39 cellular contexts compared by ENCODE assay signal in genomic region chr13:23141964-23142363, GRCh38. TPM values are rescaled to one million over a fixed set of nuclear protein-coding genes. Genes with fewer than 3 reads are reported as not detected.
"Had no signal": no experiment of that assay in that cellular context is flagged by ENCODE, and none has a peak within 500 bp of the region (broad histone marks: within the 10 kb centered on the region; RNA-seq: fewer than 3 reads in every experiment).

No MANE protein-coding gene starts in this region.

- H3K4me3 ChIP-seq: adrenal gland, ascending aorta, body of pancreas, breast epithelium, cardiac muscle cell had no signal

- ATAC-seq: activated naive CD4-positive, alpha-beta T cell treated with anti-CD3 and anti-CD28 coated beads, Interleukin-2, amount 50 U/mL, for 72 hours; activated naive CD8-positive, alpha-beta T cell treated with anti-CD3 and anti-CD28 coated beads, Interleukin-2, amount 50 U/mL, for 24 hours; activated T-cell treated with anti-CD3 and anti-CD28 coated beads, Interleukin-2, amount 50 U/mL, for 4 hours; activated T-cell treated with anti-CD3 and anti-CD28 coated beads, Interleukin-2, amount 50 U/mL, for 72 hours; activated T-helper 17 cell treated with anti-CD3 and anti-CD28 coated beads, Interleukin-2, amount 50 U/mL, for 72 hours; body of pancreas had no signal

- H3K27me3 ChIP-seq: adrenal gland, ascending aorta, body of pancreas, brain microvascular endothelial cell, breast epithelium, cardiac muscle cell had no signal

- H3K27me3 Mint-ChIP-seq: activated naive CD4-positive, alpha-beta T cell treated with anti-CD3 and anti-CD28 coated beads, Interleukin-2, amount 10 ng/mL, durations not matched to agents 7 days and 5 days; activated naive CD4-positive, alpha-beta T cell treated with anti-CD3 and anti-CD28 coated beads, Interleukin-2, amount 50 U/mL, for 24 hours; activated naive CD8-positive, alpha-beta T cell treated with anti-CD3 and anti-CD28 coated beads for 36 hours; activated naive CD8-positive, alpha-beta T cell treated with anti-CD3 and anti-CD28 coated beads, Interleukin-2, amount 50 U/mL, for 24 hours; brain had no signal

- H3K27ac ChIP-seq: adrenal gland, ascending aorta, body of pancreas, brain microvascular endothelial cell, breast epithelium, cardiac muscle cell had no signal

- H3K4me3 Mint-ChIP-seq: activated naive CD4-positive, alpha-beta T cell treated with anti-CD3 and anti-CD28 coated beads for 36 hours; activated naive CD4-positive, alpha-beta T cell treated with anti-CD3 and anti-CD28 coated beads, Interleukin-2, amount 10 ng/mL, durations not matched to agents 7 days and 5 days; activated naive CD4-positive, alpha-beta T cell treated with anti-CD3 and anti-CD28 coated beads, Interleukin-2, amount 50 U/mL, for 24 hours; activated naive CD8-positive, alpha-beta T cell; activated naive CD8-positive, alpha-beta T cell treated with anti-CD3 and anti-CD28 coated beads for 36 hours; activated naive CD8-positive, alpha-beta T cell treated with anti-CD3 and anti-CD28 coated beads, Interleukin-2, amount 10 ng/mL, durations not matched to agents 7 days and 5 days; activated naive CD8-positive, alpha-beta T cell treated with anti-CD3 and anti-CD28 coated beads, Interleukin-2, amount 50 U/mL, for 24 hours; activated T-cell treated with anti-CD3 and anti-CD28 coated beads, Interleukin-2, amount 50 U/mL, for 24 hours; activated T-cell treated with anti-CD3 and anti-CD28 coated beads, Interleukin-2, amount 50 U/mL, for 4 hours; activated T-cell treated with anti-CD3 and anti-CD28 coated beads, Interleukin-2, amount 50 U/mL, for 72 hours; activated T-helper 1 cell treated with anti-CD3 and anti-CD28 coated beads, Interleukin-12 subunit alpha, Interleukin-12 subunit beta, Interleukin-2, Interleukin-4 antibody, amounts not matched to agents 30 ng/mL and 10 ng/mL and 1 ng/mL, durations not matched to agents 14 hours and 24 hours and 36 hours; activated T-helper 17 cell treated with anti-CD3 and anti-CD28 coated beads, Interleukin-2, amount 50 U/mL, for 72 hours; brain; central memory CD8-positive, alpha-beta T cell had no signal

- H3K4me1 ChIP-seq: adrenal gland, ascending aorta, body of pancreas, breast epithelium had no signal

- H3K36me3 ChIP-seq: adrenal gland, ascending aorta, brain microvascular endothelial cell, breast epithelium, cardiac muscle cell had no signal

- DNase-seq: activated effector memory CD4-positive, alpha-beta T cell treated with anti-CD3 and anti-CD28 coated beads, Interleukin-2, amount 50 U/mL, for 16 hours; activated effector memory CD4-positive, alpha-beta T cell treated with Interleukin-2 at 50 U/mL for 16 hours; activated gamma-delta T cell; activated gamma-delta T cell treated with Interleukin-2 at 50 U/mL for 16 hours; activated naive CD4-positive, alpha-beta T cell; activated naive CD4-positive, alpha-beta T cell treated with anti-CD3 and anti-CD28 coated beads for 36 hours; activated naive CD4-positive, alpha-beta T cell treated with anti-CD3 and anti-CD28 coated beads, Interleukin-2, amount 10 ng/mL, durations not matched to agents 7 days and 5 days; activated naive CD4-positive, alpha-beta T cell treated with anti-CD3 and anti-CD28 coated beads, Interleukin-2, amount 50 U/mL, for 16 hours; activated naive CD4-positive, alpha-beta T cell treated with Interleukin-2 at 50 U/mL for 16 hours; activated naive CD8-positive, alpha-beta T cell treated with anti-CD3 and anti-CD28 coated beads for 36 hours; activated naive CD8-positive, alpha-beta T cell treated with anti-CD3 and anti-CD28 coated beads, Interleukin-2, amount 10 ng/mL, durations not matched to agents 7 days and 5 days; activated naive CD8-positive, alpha-beta T cell treated with anti-CD3 and anti-CD28 coated beads, Interleukin-2, amount 50 U/mL, for 24 hours; activated T-cell treated with anti-CD3 and anti-CD28 coated beads, Interleukin-2, amount 50 U/mL, for 1 hour; activated T-cell treated with anti-CD3 and anti-CD28 coated beads, Interleukin-2, amount 50 U/mL, for 24 hours; activated T-cell treated with anti-CD3 and anti-CD28 coated beads, Interleukin-2, amount 50 U/mL, for 4 hours; activated T-cell treated with anti-CD3 and anti-CD28 coated beads, Interleukin-2, amount 50 U/mL, for 48 hours; activated T-cell treated with anti-CD3 and anti-CD28 coated beads, Interleukin-2, amount 50 U/mL, for 72 hours; adrenal gland; amniotic stem cell; amygdala; anterior cingulate cortex; aorta; body of pancreas; brain microvascular endothelial cell; caudate nucleus; central memory CD4-positive, alpha-beta T cell; cerebellar nuclear complex had no signal

- H3K27ac Mint-ChIP-seq: activated naive CD4-positive, alpha-beta T cell treated with anti-CD3 and anti-CD28 coated beads for 36 hours; activated naive CD4-positive, alpha-beta T cell treated with anti-CD3 and anti-CD28 coated beads, Interleukin-2, amount 10 ng/mL, durations not matched to agents 7 days and 5 days; activated naive CD4-positive, alpha-beta T cell treated with anti-CD3 and anti-CD28 coated beads, Interleukin-2, amount 50 U/mL, for 24 hours; activated naive CD4-positive, alpha-beta T cell treated with anti-CD3 and anti-CD28 coated beads, Interleukin-2, amount 50 U/mL, for 72 hours; activated naive CD8-positive, alpha-beta T cell; activated naive CD8-positive, alpha-beta T cell treated with anti-CD3 and anti-CD28 coated beads for 36 hours; activated naive CD8-positive, alpha-beta T cell treated with anti-CD3 and anti-CD28 coated beads, Interleukin-2, amount 10 ng/mL, durations not matched to agents 7 days and 5 days; activated naive CD8-positive, alpha-beta T cell treated with anti-CD3 and anti-CD28 coated beads, Interleukin-2, amount 50 U/mL, for 24 hours; activated T-cell treated with anti-CD3 and anti-CD28 coated beads, Interleukin-2, amount 50 U/mL, for 24 hours; activated T-cell treated with anti-CD3 and anti-CD28 coated beads, Interleukin-2, amount 50 U/mL, for 72 hours; activated T-helper 1 cell treated with anti-CD3 and anti-CD28 coated beads, Interleukin-12 subunit alpha, Interleukin-12 subunit beta, Interleukin-2, Interleukin-4 antibody, amounts not matched to agents 30 ng/mL and 10 ng/mL and 1 ng/mL, durations not matched to agents 14 hours and 24 hours and 36 hours; activated T-helper 17 cell treated with anti-CD3 and anti-CD28 coated beads, Interleukin-2, amount 50 U/mL, for 72 hours; activated T-helper 2 cell treated with anti-CD3 and anti-CD28 coated beads, Interferon-gamma antibody, Interleukin-2, Interleukin-4, amounts not matched to agents 10 μg/mL and 5 μg/mL and 100 μg/mL, durations not matched to agents 14 hours and 24 hours and 36 hours; brain had no signal

- H3K9me3 ChIP-seq: adrenal gland, ascending aorta, body of pancreas had no signal

- H3K4me1 Mint-ChIP-seq: activated naive CD4-positive, alpha-beta T cell treated with anti-CD3 and anti-CD28 coated beads, Interleukin-2, amount 10 ng/mL, durations not matched to agents 7 days and 5 days; activated naive CD4-positive, alpha-beta T cell treated with anti-CD3 and anti-CD28 coated beads, Interleukin-2, amount 50 U/mL, for 24 hours; activated naive CD8-positive, alpha-beta T cell treated with anti-CD3 and anti-CD28 coated beads, Interleukin-2, amount 10 ng/mL, durations not matched to agents 7 days and 5 days; activated naive CD8-positive, alpha-beta T cell treated with anti-CD3 and anti-CD28 coated beads, Interleukin-2, amount 50 U/mL, for 24 hours; activated T-helper 17 cell treated with anti-CD3 and anti-CD28 coated beads, Interleukin-2, amount 50 U/mL, for 72 hours; central memory CD8-positive, alpha-beta T cell had no signal

- H3K36me3 Mint-ChIP-seq: activated naive CD4-positive, alpha-beta T cell treated with anti-CD3 and anti-CD28 coated beads, Interleukin-2, amount 10 ng/mL, durations not matched to agents 7 days and 5 days; activated naive CD4-positive, alpha-beta T cell treated with anti-CD3 and anti-CD28 coated beads, Interleukin-2, amount 50 U/mL, for 24 hours; activated naive CD4-positive, alpha-beta T cell treated with anti-CD3 and anti-CD28 coated beads, Interleukin-2, amount 50 U/mL, for 72 hours; activated naive CD8-positive, alpha-beta T cell; activated naive CD8-positive, alpha-beta T cell treated with anti-CD3 and anti-CD28 coated beads for 36 hours; activated naive CD8-positive, alpha-beta T cell treated with anti-CD3 and anti-CD28 coated beads, Interleukin-2, amount 10 ng/mL, durations not matched to agents 7 days and 5 days; brain had no signal

- H3K9me3 Mint-ChIP-seq: activated naive CD4-positive, alpha-beta T cell treated with anti-CD3 and anti-CD28 coated beads for 36 hours; activated naive CD4-positive, alpha-beta T cell treated with anti-CD3 and anti-CD28 coated beads, Interleukin-2, amount 10 ng/mL, durations not matched to agents 7 days and 5 days; activated naive CD4-positive, alpha-beta T cell treated with anti-CD3 and anti-CD28 coated beads, Interleukin-2, amount 50 U/mL, for 24 hours; activated naive CD4-positive, alpha-beta T cell treated with anti-CD3 and anti-CD28 coated beads, Interleukin-2, amount 50 U/mL, for 72 hours; activated naive CD8-positive, alpha-beta T cell treated with anti-CD3 and anti-CD28 coated beads for 36 hours; activated naive CD8-positive, alpha-beta T cell treated with anti-CD3 and anti-CD28 coated beads, Interleukin-2, amount 10 ng/mL, durations not matched to agents 7 days and 5 days; activated naive CD8-positive, alpha-beta T cell treated with anti-CD3 and anti-CD28 coated beads, Interleukin-2, amount 50 U/mL, for 24 hours; activated T-cell treated with anti-CD3 and anti-CD28 coated beads, Interleukin-2, amount 50 U/mL, for 24 hours; activated T-cell treated with anti-CD3 and anti-CD28 coated beads, Interleukin-2, amount 50 U/mL, for 4 hours; activated T-helper 1 cell treated with anti-CD3 and anti-CD28 coated beads, Interleukin-12 subunit alpha, Interleukin-12 subunit beta, Interleukin-2, Interleukin-4 antibody, amounts not matched to agents 30 ng/mL and 10 ng/mL and 1 ng/mL, durations not matched to agents 14 hours and 24 hours and 36 hours; activated T-helper 17 cell treated with anti-CD3 and anti-CD28 coated beads, Interleukin-2, amount 50 U/mL, for 72 hours; activated T-helper 2 cell treated with anti-CD3 and anti-CD28 coated beads, Interferon-gamma antibody, Interleukin-2, Interleukin-4, amounts not matched to agents 10 μg/mL and 5 μg/mL and 100 μg/mL, durations not matched to agents 14 hours and 24 hours and 36 hours; central memory CD8-positive, alpha-beta T cell had no signal

RNA-seq across cellular contexts. Expression of gene SGCG, which starts 38.8 kb away (rescaled TPM):
- total RNA-seq: activated naive CD4-positive, alpha-beta T cell treated with anti-CD3 and anti-CD28 coated beads for 36 hours; activated naive CD4-positive, alpha-beta T cell treated with anti-CD3 and anti-CD28 coated beads, Interleukin-2, amount 50 U/mL, for 72 hours; activated naive CD8-positive, alpha-beta T cell treated with anti-CD3 and anti-CD28 coated beads for 36 hours; activated naive CD8-positive, alpha-beta T cell treated with anti-CD3 and anti-CD28 coated beads, Interleukin-2, amount 10 ng/mL, durations not matched to agents 7 days and 5 days; activated T-cell treated with anti-CD3 and anti-CD28 coated beads, Interleukin-2, amount 50 U/mL, for 4 hours; activated T-cell treated with anti-CD3 and anti-CD28 coated beads, Interleukin-2, amount 50 U/mL, for 72 hours; activated T-helper 1 cell treated with anti-CD3 and anti-CD28 coated beads, Interleukin-12 subunit alpha, Interleukin-12 subunit beta, Interleukin-2, Interleukin-4 antibody, amounts not matched to agents 30 ng/mL and 10 ng/mL and 1 ng/mL, durations not matched to agents 14 hours and 24 hours and 36 hours; activated T-helper 17 cell treated with anti-CD3 and anti-CD28 coated beads, Interleukin-2, amount 50 U/mL, for 72 hours; activated T-helper 2 cell treated with anti-CD3 and anti-CD28 coated beads, Interferon-gamma antibody, Interleukin-2, Interleukin-4, amounts not matched to agents 10 μg/mL and 5 μg/mL and 100 μg/mL, durations not matched to agents 14 hours and 24 hours and 36 hours; ascending aorta; cerebellum had no signal
- polyA plus RNA-seq: cardiac muscle cell had no signal
